In genomic region chr2:26535663-26536275, GRCh38 we compare ENCODE assay signal across 28 cellular contexts. TPM values are rescaled to one million over a fixed set of nuclear protein-coding genes. Genes with fewer than 3 reads are reported as not detected.
"Had no signal": no experiment of that assay in that cellular context is flagged by ENCODE, and none has a peak within 500 bp of the region (broad histone marks: within the 10 kb centered on the region; RNA-seq: fewer than 3 reads in every experiment).

No MANE protein-coding gene starts in this region.

- H3K36me3 ChIP-seq: adrenal gland, ascending aorta, cardiac muscle cell, esophagus muscularis mucosa, left lung, lower lobe of right lung, neutrophil, pancreas, thoracic aorta, vagina had no signal

- H3K27me3 ChIP-seq: adrenal gland, ascending aorta, cardiac muscle cell, pancreas, vagina had no signal

- H3K4me3 ChIP-seq: adrenal gland, ascending aorta, cardiac muscle cell, esophagus muscularis mucosa, left lung, lower lobe of right lung, pancreas, psoas muscle, thoracic aorta, vagina had no signal

- H3K9me3 ChIP-seq: adrenal gland, ascending aorta, esophagus muscularis mucosa, left lung, lower lobe of right lung, neutrophil, pancreas, psoas muscle, thoracic aorta, vagina had no signal

- H3K4me1 ChIP-seq: adrenal gland, ascending aorta, esophagus muscularis mucosa, foreskin keratinocyte, left lung, lower lobe of right lung, pancreas, vagina had no signal

- H3K27ac Mint-ChIP-seq: activated CD4-positive, alpha-beta memory T cell treated with anti-CD3 and anti-CD28 coated beads for 36 hours; activated CD4-positive, alpha-beta T cell treated with anti-CD3 and anti-CD28 coated beads, Interleukin-2, amount 10 ng/mL, durations not matched to agents 24 days and 14 days; activated naive CD8-positive, alpha-beta T cell treated with anti-CD3 and anti-CD28 coated beads for 36 hours; activated T-cell treated with anti-CD3 and anti-CD28 coated beads, Interleukin-2, amount 50 U/mL, for 24 hours; activated T-helper 17 cell treated with anti-CD3 and anti-CD28 coated beads, Interleukin-2, amount 50 U/mL, for 72 hours; brain; natural killer cell treated with Interleukin-12 subunit alpha and Interleukin-12 subunit beta and Interleukin-15 and Interleukin-18, amount 100 ng/mL, for 72 hours; type B pancreatic cell had no signal

- DNase-seq: activated CD4-positive, alpha-beta memory T cell treated with anti-CD3 and anti-CD28 coated beads for 36 hours; activated CD4-positive, alpha-beta T cell treated with anti-CD3 and anti-CD28 coated beads, Interleukin-2, amount 10 ng/mL, durations not matched to agents 24 days and 14 days; activated CD4-positive, CD25-positive, alpha-beta regulatory T cell treated with anti-CD3 and anti-CD28 coated beads, Interleukin-2, amount 50 U/mL, for 72 hours; activated CD8-positive, alpha-beta memory T cell treated with anti-CD3 and anti-CD28 coated beads, Interleukin-2, amount 50 U/mL, for 4 hours; activated naive CD4-positive, alpha-beta T cell treated with Interleukin-2 at 50 U/mL for 16 hours; activated naive CD8-positive, alpha-beta T cell treated with anti-CD3 and anti-CD28 coated beads for 36 hours; activated T-cell treated with anti-CD3 and anti-CD28 coated beads, Interleukin-2, amount 50 U/mL, for 24 hours; adrenal gland; foreskin keratinocyte; lower lobe of right lung; mesenchymal stem cell; pancreas; stimulated activated CD4-positive, alpha-beta T cell treated with anti-CD3 and anti-CD28 coated beads, Interleukin-12 subunit alpha, Interleukin-12 subunit beta, amount 100 ng/mL, for 4 hours; stimulated activated CD4-positive, alpha-beta T cell treated with anti-CD3 and anti-CD28 coated beads, Interleukin-4, amount 100 ng/mL, for 1 hour; stimulated activated naive CD8-positive, alpha-beta T cell treated with anti-CD3 and anti-CD28 coated beads, Interleukin-15, Interleukin-2, amounts not matched to agents 100 U/mL and 50 U/mL, for 24 hours; T-helper 2 cell had no signal

- H3K9me3 Mint-ChIP-seq: activated CD4-positive, alpha-beta memory T cell treated with anti-CD3 and anti-CD28 coated beads for 36 hours; activated CD4-positive, alpha-beta T cell treated with anti-CD3 and anti-CD28 coated beads, Interleukin-2, amount 10 ng/mL, durations not matched to agents 24 days and 14 days; activated naive CD8-positive, alpha-beta T cell treated with anti-CD3 and anti-CD28 coated beads for 36 hours; activated T-cell treated with anti-CD3 and anti-CD28 coated beads, Interleukin-2, amount 50 U/mL, for 24 hours; activated T-helper 17 cell treated with anti-CD3 and anti-CD28 coated beads, Interleukin-2, amount 50 U/mL, for 72 hours; brain; natural killer cell treated with Interleukin-12 subunit alpha and Interleukin-12 subunit beta and Interleukin-15 and Interleukin-18, amount 100 ng/mL, for 72 hours; type B pancreatic cell had no signal

- H3K27ac ChIP-seq: adrenal gland, ascending aorta, cardiac muscle cell, esophagus muscularis mucosa, foreskin keratinocyte, left lung, lower lobe of right lung, neutrophil, pancreas, psoas muscle, thoracic aorta, vagina had no signal

- H3K36me3 Mint-ChIP-seq: activated CD4-positive, alpha-beta memory T cell treated with anti-CD3 and anti-CD28 coated beads for 36 hours; activated naive CD8-positive, alpha-beta T cell treated with anti-CD3 and anti-CD28 coated beads for 36 hours; brain; natural killer cell treated with Interleukin-12 subunit alpha and Interleukin-12 subunit beta and Interleukin-15 and Interleukin-18, amount 100 ng/mL, for 72 hours; type B pancreatic cell had no signal

- H3K4me1 Mint-ChIP-seq: activated CD4-positive, alpha-beta T cell treated with anti-CD3 and anti-CD28 coated beads, Interleukin-2, amount 10 ng/mL, durations not matched to agents 24 days and 14 days; activated naive CD8-positive, alpha-beta T cell treated with anti-CD3 and anti-CD28 coated beads for 36 hours; activated T-helper 17 cell treated with anti-CD3 and anti-CD28 coated beads, Interleukin-2, amount 50 U/mL, for 72 hours had no signal

- H3K27me3 Mint-ChIP-seq: activated CD4-positive, alpha-beta memory T cell treated with anti-CD3 and anti-CD28 coated beads for 36 hours; activated CD4-positive, alpha-beta T cell treated with anti-CD3 and anti-CD28 coated beads, Interleukin-2, amount 10 ng/mL, durations not matched to agents 24 days and 14 days; activated naive CD8-positive, alpha-beta T cell treated with anti-CD3 and anti-CD28 coated beads for 36 hours; activated T-cell treated with anti-CD3 and anti-CD28 coated beads, Interleukin-2, amount 50 U/mL, for 24 hours had no signal

- ATAC-seq: activated T-helper 17 cell treated with anti-CD3 and anti-CD28 coated beads, Interleukin-2, amount 50 U/mL, for 72 hours; foreskin keratinocyte; left lung; lower lobe of right lung; natural killer cell treated with Interleukin-12 subunit alpha and Interleukin-12 subunit beta and Interleukin-15 and Interleukin-18, amount 100 ng/mL, for 72 hours; pancreas; psoas muscle; stimulated activated naive CD8-positive, alpha-beta T cell treated with anti-CD3 and anti-CD28 coated beads, Interleukin-15, Interleukin-2, amounts not matched to agents 100 U/mL and 50 U/mL, for 24 hours had no signal

- H3K4me3 Mint-ChIP-seq: activated CD4-positive, alpha-beta memory T cell treated with anti-CD3 and anti-CD28 coated beads for 36 hours; activated CD4-positive, alpha-beta T cell treated with anti-CD3 and anti-CD28 coated beads, Interleukin-2, amount 10 ng/mL, durations not matched to agents 24 days and 14 days; activated naive CD8-positive, alpha-beta T cell treated with anti-CD3 and anti-CD28 coated beads for 36 hours; activated T-cell treated with anti-CD3 and anti-CD28 coated beads, Interleukin-2, amount 50 U/mL, for 24 hours; activated T-helper 17 cell treated with anti-CD3 and anti-CD28 coated beads, Interleukin-2, amount 50 U/mL, for 72 hours; brain; natural killer cell treated with Interleukin-12 subunit alpha and Interleukin-12 subunit beta and Interleukin-15 and Interleukin-18, amount 100 ng/mL, for 72 hours; type B pancreatic cell had no signal

RNA-seq across cellular contexts. Expression of gene OTOF, which starts 57.8 kb away (rescaled TPM):
- total RNA-seq: ascending aorta, cardiac muscle cell, foreskin keratinocyte had no signal
- polyA plus RNA-seq: cardiac muscle cell, foreskin keratinocyte had no signal
